ENCODE assay signal across 2 cellular contexts in genomic region chr5:74272019-74272775, GRCh38.
TF ChIP-seq lines count a peak whose summit lies in the region.

No MANE protein-coding gene starts in this region.

TF ChIP-seq in GM23338, 12 proteins besides CTCF, POLR2A, EP300 and RAD21:
- TF ChIP-seq, protein P1, sequence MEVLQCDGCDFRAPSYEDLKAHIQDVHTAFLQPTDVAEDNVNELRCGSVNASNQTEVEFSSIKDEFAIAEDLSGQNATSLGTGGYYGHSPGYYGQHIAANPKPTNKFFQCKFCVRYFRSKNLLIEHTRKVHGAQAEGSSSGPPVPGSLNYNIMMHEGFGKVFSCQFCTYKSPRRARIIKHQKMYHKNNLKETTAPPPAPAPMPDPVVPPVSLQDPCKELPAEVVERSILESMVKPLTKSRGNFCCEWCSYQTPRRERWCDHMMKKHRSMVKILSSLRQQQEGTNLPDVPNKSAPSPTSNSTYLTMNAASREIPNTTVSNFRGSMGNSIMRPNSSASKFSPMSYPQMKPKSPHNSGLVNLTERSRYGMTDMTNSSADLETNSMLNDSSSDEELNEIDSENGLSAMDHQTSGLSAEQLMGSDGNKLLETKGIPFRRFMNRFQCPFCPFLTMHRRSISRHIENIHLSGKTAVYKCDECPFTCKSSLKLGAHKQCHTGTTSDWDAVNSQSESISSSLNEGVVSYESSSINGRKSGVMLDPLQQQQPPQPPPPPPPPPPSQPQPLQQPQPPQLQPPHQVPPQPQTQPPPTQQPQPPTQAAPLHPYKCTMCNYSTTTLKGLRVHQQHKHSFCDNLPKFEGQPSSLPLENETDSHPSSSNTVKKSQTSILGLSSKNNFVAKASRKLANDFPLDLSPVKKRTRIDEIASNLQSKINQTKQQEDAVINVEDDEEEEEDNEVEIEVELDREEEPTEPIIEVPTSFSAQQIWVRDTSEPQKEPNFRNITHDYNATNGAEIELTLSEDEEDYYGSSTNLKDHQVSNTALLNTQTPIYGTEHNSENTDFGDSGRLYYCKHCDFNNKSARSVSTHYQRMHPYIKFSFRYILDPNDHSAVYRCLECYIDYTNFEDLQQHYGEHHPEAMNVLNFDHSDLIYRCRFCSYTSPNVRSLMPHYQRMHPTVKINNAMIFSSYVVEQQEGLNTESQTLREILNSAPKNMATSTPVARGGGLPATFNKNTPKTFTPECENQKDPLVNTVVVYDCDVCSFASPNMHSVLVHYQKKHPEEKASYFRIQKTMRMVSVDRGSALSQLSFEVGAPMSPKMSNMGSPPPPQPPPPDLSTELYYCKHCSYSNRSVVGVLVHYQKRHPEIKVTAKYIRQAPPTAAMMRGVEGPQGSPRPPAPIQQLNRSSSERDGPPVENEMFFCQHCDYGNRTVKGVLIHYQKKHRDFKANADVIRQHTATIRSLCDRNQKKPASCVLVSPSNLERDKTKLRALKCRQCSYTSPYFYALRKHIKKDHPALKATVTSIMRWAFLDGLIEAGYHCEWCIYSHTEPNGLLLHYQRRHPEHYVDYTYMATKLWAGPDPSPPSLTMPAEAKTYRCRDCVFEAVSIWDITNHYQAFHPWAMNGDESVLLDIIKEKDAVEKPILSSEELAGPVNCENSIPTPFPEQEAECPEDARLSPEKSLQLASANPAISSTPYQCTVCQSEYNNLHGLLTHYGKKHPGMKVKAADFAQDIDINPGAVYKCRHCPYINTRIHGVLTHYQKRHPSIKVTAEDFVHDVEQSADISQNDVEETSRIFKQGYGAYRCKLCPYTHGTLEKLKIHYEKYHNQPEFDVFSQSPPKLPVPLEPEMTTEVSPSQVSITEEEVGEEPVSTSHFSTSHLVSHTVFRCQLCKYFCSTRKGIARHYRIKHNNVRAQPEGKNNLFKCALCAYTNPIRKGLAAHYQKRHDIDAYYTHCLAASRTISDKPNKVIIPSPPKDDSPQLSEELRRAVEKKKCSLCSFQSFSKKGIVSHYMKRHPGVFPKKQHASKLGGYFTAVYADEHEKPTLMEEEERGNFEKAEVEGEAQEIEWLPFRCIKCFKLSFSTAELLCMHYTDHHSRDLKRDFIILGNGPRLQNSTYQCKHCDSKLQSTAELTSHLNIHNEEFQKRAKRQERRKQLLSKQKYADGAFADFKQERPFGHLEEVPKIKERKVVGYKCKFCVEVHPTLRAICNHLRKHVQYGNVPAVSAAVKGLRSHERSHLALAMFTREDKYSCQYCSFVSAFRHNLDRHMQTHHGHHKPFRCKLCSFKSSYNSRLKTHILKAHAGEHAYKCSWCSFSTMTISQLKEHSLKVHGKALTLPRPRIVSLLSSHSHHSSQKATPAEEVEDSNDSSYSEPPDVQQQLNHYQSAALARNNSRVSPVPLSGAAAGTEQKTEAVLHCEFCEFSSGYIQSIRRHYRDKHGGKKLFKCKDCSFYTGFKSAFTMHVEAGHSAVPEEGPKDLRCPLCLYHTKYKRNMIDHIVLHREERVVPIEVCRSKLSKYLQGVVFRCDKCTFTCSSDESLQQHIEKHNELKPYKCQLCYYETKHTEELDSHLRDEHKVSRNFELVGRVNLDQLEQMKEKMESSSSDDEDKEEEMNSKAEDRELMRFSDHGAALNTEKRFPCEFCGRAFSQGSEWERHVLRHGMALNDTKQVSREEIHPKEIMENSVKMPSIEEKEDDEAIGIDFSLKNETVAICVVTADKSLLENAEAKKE (CRISPR knock-in tag; IDR thresholded peaks at IDR 0.05): peak; percentile 39
- TF ChIP-seq STAT1 (IDR thresholded peaks at IDR 0.05; ENCODE audit: unreplicated experiment) (no peak), JUNB (IDR thresholded peaks at IDR 0.05; ENCODE audit: unreplicated experiment) (no peak), REST (IDR thresholded peaks at IDR 0.05; ENCODE audit: unreplicated experiment) (no peak)

TF ChIP-seq in HEK293T, 16 proteins besides CTCF, POLR2A, EP300 and RAD21 (continued from another document):
- TF ChIP-seq, protein P2, sequence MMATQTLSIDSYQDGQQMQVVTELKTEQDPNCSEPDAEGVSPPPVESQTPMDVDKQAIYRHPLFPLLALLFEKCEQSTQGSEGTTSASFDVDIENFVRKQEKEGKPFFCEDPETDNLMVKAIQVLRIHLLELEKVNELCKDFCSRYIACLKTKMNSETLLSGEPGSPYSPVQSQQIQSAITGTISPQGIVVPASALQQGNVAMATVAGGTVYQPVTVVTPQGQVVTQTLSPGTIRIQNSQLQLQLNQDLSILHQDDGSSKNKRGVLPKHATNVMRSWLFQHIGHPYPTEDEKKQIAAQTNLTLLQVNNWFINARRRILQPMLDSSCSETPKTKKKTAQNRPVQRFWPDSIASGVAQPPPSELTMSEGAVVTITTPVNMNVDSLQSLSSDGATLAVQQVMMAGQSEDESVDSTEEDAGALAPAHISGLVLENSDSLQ (IDR thresholded peaks at IDR 0.05): no peak
- TF ChIP-seq CTBP1 (IDR thresholded peaks at IDR 0.05; ENCODE audit: borderline replicate concordance) (no peak), FOXA1 (IDR thresholded peaks at IDR 0.05) (no peak), ARNT (IDR thresholded peaks at IDR 0.05) (no peak), LEF1 (IDR thresholded peaks at IDR 0.05; ENCODE audit: borderline replicate concordance) (no peak), HDGF (IDR thresholded peaks at IDR 0.05; ENCODE audit: borderline replicate concordance) (no peak), NFRKB (IDR thresholded peaks at IDR 0.05) (no peak), FOXM1 (IDR thresholded peaks at IDR 0.05; ENCODE audit: borderline replicate concordance) (no peak)
